ENCODE assay signal across 7 cellular contexts in genomic region chr22:19143967-19144400, GRCh38. TPM values are rescaled to one million over a fixed set of nuclear protein-coding genes. Genes with fewer than 3 reads are reported as not detected.
DNase-seq lines count a peak whose midpoint lies in the region; ATAC-seq, FAIRE-seq and TF ChIP-seq lines count a peak whose summit lies in the region.
"Had no signal": no experiment of that assay in that cellular context is flagged by ENCODE, and none has a peak within 500 bp of the region (broad histone marks: within the 10 kb centered on the region; RNA-seq: fewer than 3 reads in every experiment).

No MANE protein-coding gene starts in this region.

- peak overlapping the region; percentile 77 for H3K9ac ChIP-seq in endodermal cell (ENCODE audit: extremely low read depth, low read length, poor library complexity, severe bottlenecking)

- peak overlapping the region; percentile 81 for H3K27ac ChIP-seq in CD4-positive, alpha-beta T cell (ENCODE audit: low read depth, low read length)
- H3K27ac ChIP-seq in endodermal cell (ENCODE audit: low read depth, low read length) (peak overlapping the region; percentile 47), small intestine (ENCODE audit: low read depth in 1 of 2, low read length in 1 of 2) (peak overlapping the region; percentile 43 to 56)

- H3K4me1 Mint-ChIP-seq in CD4-positive, alpha-beta T cell (ENCODE audit: low read depth) = peaks cover 22% of the 10 kb centered on the region
- peaks cover 5% of the 10 kb centered on the region for H3K4me1 Mint-ChIP-seq in endodermal cell

- 7 to 9% methylated on average over 10 to 17 of the region's 17 CpGs for WGBS in endodermal cell (ENCODE audit: insufficient coverage in 1 of 2, insufficient read length in 1 of 2), 2 experiments
- 1 to 2% (median 2%) methylated on average over 17 of the region's 17 CpGs for WGBS in small intestine, 3 donors

- FAIRE-seq in small intestine (lab: Jason Lieb, UNC) = no peak

- H3K27me3 Mint-ChIP-seq in CD4-positive, alpha-beta T cell = peaks cover 16% of the 10 kb centered on the region
- peaks cover 41% of the 10 kb centered on the region for H3K27me3 Mint-ChIP-seq in endodermal cell (ENCODE audit: insufficient read depth)

- H3K27me3 ChIP-seq in CD4-positive, alpha-beta T cell (ENCODE audit: control insufficient read depth, insufficient read depth, low read length) = peaks cover 10% of the 10 kb centered on the region
- H3K27me3 ChIP-seq in endodermal cell (ENCODE audit: control insufficient read depth, insufficient read depth, low read length, poor library complexity, severe bottlenecking) (peaks cover 37% of the 10 kb centered on the region), small intestine (ENCODE audit: control insufficient read depth in 2 of 2, insufficient read depth in 2 of 2, low read length in 2 of 2) (peaks cover 7 to 13% of the 10 kb centered on the region in 2 donors)

- no peak for TF ChIP-seq CTCF in CD4-positive, alpha-beta T cell (IDR thresholded peaks at IDR 0.05)
- TF ChIP-seq CTCF in NB4 (IDR thresholded peaks at IDR 0.05; ENCODE audit: low read depth, low read length) (no peak), endodermal cell (conservative IDR thresholded peaks at IDR 0.05) (no peak)

- H3K9me3 ChIP-seq in CD4-positive, alpha-beta T cell (ENCODE audit: control insufficient read depth, low read length) = no peaks in the 10 kb centered on the region
- H3K9me3 ChIP-seq in endodermal cell (ENCODE audit: control insufficient read depth, low read length) (no peaks in the 10 kb centered on the region), small intestine (ENCODE audit: control insufficient read depth, low read depth) (no peaks in the 10 kb centered on the region)

- no peak for TF ChIP-seq POLR2A in NB4 (IDR thresholded peaks at IDR 0.05; ENCODE audit: extremely low read depth, insufficient read length)

- ATAC-seq in CD4-positive, alpha-beta T cell (ENCODE audit: poor library complexity) = peak; percentile 16
- no peak for ATAC-seq in GM21737 (IDR thresholded peaks at IDR 0.05; ENCODE audit: unreplicated experiment)

- POLR2A ChIA-PET in CD4-positive, alpha-beta T cell (lab: Charles Lee) = interaction anchor here (0.9 to 3.3 kb wide), 13 partner anchors 10 to 486 kb away, joined by 3 to 34 read pairs (median 7); partner anchors contain the start of genes C22orf39, CDC45, DGCR2 and HIRA

- H3K36me3 ChIP-seq in endodermal cell (ENCODE audit: control insufficient read depth, insufficient read depth, low read length) (peaks cover 33% of the 10 kb centered on the region), small intestine (ENCODE audit: control insufficient read depth in 2 of 2, insufficient read depth in 2 of 2, low read length in 2 of 2) (peaks cover under 1 to 6% of the 10 kb centered on the region in 2 donors)

- H3K9me3 Mint-ChIP-seq in CD4-positive, alpha-beta T cell = no peaks in the 10 kb centered on the region
- H3K9me3 Mint-ChIP-seq in endodermal cell = no peaks in the 10 kb centered on the region

- intact Hi-C loops in CD4-positive, alpha-beta T cell (cut with DNase I, micrococcal nuclease) = loop anchor here (1.0 to 10.0 kb wide), 11 partner anchors 22 to 575 kb away; partner anchors contain the start of genes CDC45 (in 2 of the 2), UFD1 (in 2 of the 2), C22orf39 (in 1 of the 2) and CLTCL1 (in 1 of the 2)

- peak overlapping the region; percentile 94 for H3K27ac Mint-ChIP-seq in CD4-positive, alpha-beta T cell
- H3K27ac Mint-ChIP-seq in endodermal cell = peak overlapping the region; percentile 88

- DNase-seq in CD4-positive, alpha-beta T cell = peak in 4 of 10 experiments; percentile 13 to 25 (median 18)
- DNase-seq in NB4 (ENCODE audit: low read depth) (no peak), endodermal cell (no peak), small intestine (no peak), D341Med (ENCODE audit: low spot score) (no peak)

- CTCF ChIA-PET in CD4-positive, alpha-beta T cell (lab: Charles Lee) = interaction anchor here (0.6 to 2.8 kb wide), 17 partner anchors 18 to 486 kb away, joined by 3 to 19 read pairs (median 4); partner anchors contain the start of genes CDC45, SLC25A1 and UFD1

- peak overlapping the region; percentile 97 for H3K4me3 Mint-ChIP-seq in CD4-positive, alpha-beta T cell
- peak overlapping the region; percentile 94 for H3K4me3 Mint-ChIP-seq in endodermal cell

- H3K36me3 Mint-ChIP-seq in CD4-positive, alpha-beta T cell (ENCODE audit: low read depth) = peaks cover 37% of the 10 kb centered on the region
- H3K36me3 Mint-ChIP-seq in endodermal cell (ENCODE audit: low read depth) = peaks cover 21% of the 10 kb centered on the region

- peak overlapping the region; percentile 81 for H3K4me3 ChIP-seq in NB4 (ENCODE audit: low read depth, low read length)
- H3K4me3 ChIP-seq in endodermal cell (ENCODE audit: low read length) = peak overlapping the region; percentile 91
- peak overlapping the region; percentile 51 to 83 for H3K4me3 ChIP-seq in small intestine (ENCODE audit: low read depth in 1 of 2, low read length in 2 of 2)

- no peaks in the 10 kb centered on the region for H3K4me1 ChIP-seq in endodermal cell (ENCODE audit: control insufficient read depth, insufficient read depth, low read length)
- no peaks in the 10 kb centered on the region for H3K4me1 ChIP-seq in small intestine (ENCODE audit: control insufficient read depth in 2 of 2, insufficient read depth in 1 of 2, low read depth in 1 of 2, low read length in 1 of 2)

RNA-seq across cellular contexts. Expression of gene ESS2, which starts 0.5 kb away (rescaled TPM):
- total RNA-seq in CD4-positive, alpha-beta T cell = 10 to 100 TPM; 56.1 to 58.0 TPM
- 10 to 100 TPM; 14.5 to 14.8 TPM for total RNA-seq in endodermal cell
- polyA plus RNA-seq in endodermal cell (2013, experiment 1 of 2) = 17.1 TPM
- 15.0 TPM for polyA plus RNA-seq in endodermal cell (2013, experiment 2 of 2)
- 10 to 100 TPM; 11.2 to 13.5 (median 11.7) TPM for polyA plus RNA-seq in small intestine

RNA-seq across cellular contexts. Expression of gene GSC2, which starts 6.1 kb away (rescaled TPM):
- total RNA-seq in CD4-positive, alpha-beta T cell = not detected
- total RNA-seq in endodermal cell = not detected
- not detected for polyA plus RNA-seq in endodermal cell (2013, experiment 1 of 2)
- polyA plus RNA-seq in endodermal cell (2013, experiment 2 of 2) = not detected
- polyA plus RNA-seq in small intestine = not detected
- total RNA-seq: LHCN-M2 had no signal

RNA-seq across cellular contexts. Expression of gene TSSK2, which starts 12.9 kb away (rescaled TPM):
- under 1 TPM in 1 of 2 experiments, not detected in 1; 0.31 TPM for total RNA-seq in CD4-positive, alpha-beta T cell
- total RNA-seq in endodermal cell = not detected
- not detected for polyA plus RNA-seq in endodermal cell (2013, experiment 1 of 2)
- polyA plus RNA-seq in endodermal cell (2013, experiment 2 of 2) = not detected
- polyA plus RNA-seq in small intestine = under 1 TPM in 1 of 3 donors, not detected in 2; 0.04 TPM
- total RNA-seq: LHCN-M2 had no signal

RNA-seq across cellular contexts. Expression of gene DGCR2, which starts 21.8 kb away (rescaled TPM):
- total RNA-seq in CD4-positive, alpha-beta T cell = 10 to 100 TPM; 31.9 to 35.5 TPM
- 10 to 100 TPM; 54.6 to 62.9 TPM for total RNA-seq in endodermal cell
- polyA plus RNA-seq in endodermal cell (2013, experiment 1 of 2) = 47.4 TPM
- polyA plus RNA-seq in endodermal cell (2013, experiment 2 of 2) = 41.6 TPM
- polyA plus RNA-seq in small intestine = 10 to 100 TPM; 14.8 to 52.9 (median 15.1) TPM

RNA-seq across cellular contexts. Expression of gene SLC25A1, which starts 34.6 kb away (rescaled TPM):
- 10 to 100 TPM; 17.6 to 18.0 TPM for total RNA-seq in CD4-positive, alpha-beta T cell
- 100 to 1,000 TPM; 111 to 119 TPM for total RNA-seq in endodermal cell
- 113 TPM for polyA plus RNA-seq in endodermal cell (2013, experiment 1 of 2)
- polyA plus RNA-seq in endodermal cell (2013, experiment 2 of 2) = 109 TPM
- 100 to 1,000 TPM; 116 to 227 (median 127) TPM for polyA plus RNA-seq in small intestine
